Comparison of ENCODE assay signal across 1 cellular context in genomic region chr2:120539937-120540718, GRCh38.
A peak's percentile ranks its signal among the peaks of the same experiment; 100 is the strongest.
TF ChIP-seq lines count a peak whose summit lies in the region.

No MANE protein-coding gene starts in this region.

TF ChIP-seq in HepG2, 621 proteins besides CTCF, POLR2A, EP300 and RAD21 (continued from another document):
- peak; percentile 93 for TF ChIP-seq HNF1B (CRISPR knock-in tag; IDR thresholded peaks at IDR 0.05)
- TF ChIP-seq, protein P1, sequence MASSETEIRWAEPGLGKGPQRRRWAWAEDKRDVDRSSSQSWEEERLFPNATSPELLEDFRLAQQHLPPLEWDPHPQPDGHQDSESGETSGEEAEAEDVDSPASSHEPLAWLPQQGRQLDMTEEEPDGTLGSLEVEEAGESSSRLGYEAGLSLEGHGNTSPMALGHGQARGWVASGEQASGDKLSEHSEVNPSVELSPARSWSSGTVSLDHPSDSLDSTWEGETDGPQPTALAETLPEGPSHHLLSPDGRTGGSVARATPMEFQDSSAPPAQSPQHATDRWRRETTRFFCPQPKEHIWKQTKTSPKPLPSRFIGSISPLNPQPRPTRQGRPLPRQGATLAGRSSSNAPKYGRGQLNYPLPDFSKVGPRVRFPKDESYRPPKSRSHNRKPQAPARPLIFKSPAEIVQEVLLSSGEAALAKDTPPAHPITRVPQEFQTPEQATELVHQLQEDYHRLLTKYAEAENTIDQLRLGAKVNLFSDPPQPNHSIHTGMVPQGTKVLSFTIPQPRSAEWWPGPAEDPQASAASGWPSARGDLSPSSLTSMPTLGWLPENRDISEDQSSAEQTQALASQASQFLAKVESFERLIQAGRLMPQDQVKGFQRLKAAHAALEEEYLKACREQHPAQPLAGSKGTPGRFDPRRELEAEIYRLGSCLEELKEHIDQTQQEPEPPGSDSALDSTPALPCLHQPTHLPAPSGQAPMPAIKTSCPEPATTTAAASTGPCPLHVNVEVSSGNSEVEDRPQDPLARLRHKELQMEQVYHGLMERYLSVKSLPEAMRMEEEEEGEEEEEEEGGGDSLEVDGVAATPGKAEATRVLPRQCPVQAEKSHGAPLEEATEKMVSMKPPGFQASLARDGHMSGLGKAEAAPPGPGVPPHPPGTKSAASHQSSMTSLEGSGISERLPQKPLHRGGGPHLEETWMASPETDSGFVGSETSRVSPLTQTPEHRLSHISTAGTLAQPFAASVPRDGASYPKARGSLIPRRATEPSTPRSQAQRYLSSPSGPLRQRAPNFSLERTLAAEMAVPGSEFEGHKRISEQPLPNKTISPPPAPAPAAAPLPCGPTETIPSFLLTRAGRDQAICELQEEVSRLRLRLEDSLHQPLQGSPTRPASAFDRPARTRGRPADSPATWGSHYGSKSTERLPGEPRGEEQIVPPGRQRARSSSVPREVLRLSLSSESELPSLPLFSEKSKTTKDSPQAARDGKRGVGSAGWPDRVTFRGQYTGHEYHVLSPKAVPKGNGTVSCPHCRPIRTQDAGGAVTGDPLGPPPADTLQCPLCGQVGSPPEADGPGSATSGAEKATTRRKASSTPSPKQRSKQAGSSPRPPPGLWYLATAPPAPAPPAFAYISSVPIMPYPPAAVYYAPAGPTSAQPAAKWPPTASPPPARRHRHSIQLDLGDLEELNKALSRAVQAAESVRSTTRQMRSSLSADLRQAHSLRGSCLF (CRISPR knock-in tag; IDR thresholded peaks at IDR 0.05; ENCODE audit: borderline replicate concordance) = no peak
- peak; percentile 87; the same call in 1 of the 2 replicates for TF ChIP-seq GFI1 (CRISPR knock-in tag; IDR thresholded peaks at IDR 0.05; ENCODE audit: borderline replicate concordance)
- TF ChIP-seq ZNF616 (CRISPR knock-in tag; IDR thresholded peaks at IDR 0.05; ENCODE audit: low read depth) = no peak
- no peak for TF ChIP-seq SNRNP70 (IDR thresholded peaks at IDR 0.05; ENCODE audit: low read depth, low read length)
- TF ChIP-seq SKI (IDR thresholded peaks at IDR 0.05; ENCODE audit: partially characterized antibody) = peak; percentile 82
- peak; percentile 75; the same call in 1 of the 2 replicates for TF ChIP-seq HOXD1 (CRISPR knock-in tag; IDR thresholded peaks at IDR 0.05)
- TF ChIP-seq RNF2 (conservative IDR thresholded peaks at IDR 0.05; ENCODE audit: low read depth) = no peak; the same call in 1 of the 2 replicates
- TF ChIP-seq ZNF33A (CRISPR knock-in tag; IDR thresholded peaks at IDR 0.05; ENCODE audit: borderline replicate concordance) = no peak
- TF ChIP-seq ZNF331 (CRISPR knock-in tag; IDR thresholded peaks at IDR 0.05) = peak; percentile 33; the same call in 1 of the 2 replicates
- TF ChIP-seq JDP2 (CRISPR knock-in tag; IDR thresholded peaks at IDR 0.05; ENCODE audit: borderline replicate concordance) = no peak
- no peak for TF ChIP-seq BRF2 (CRISPR knock-in tag; IDR thresholded peaks at IDR 0.05)
- no peak for TF ChIP-seq ZFAT (CRISPR knock-in tag; conservative IDR thresholded peaks at IDR 0.05)
- no peak; the same call in 1 of the 2 replicates for TF ChIP-seq ELF1 (CRISPR knock-in tag; IDR thresholded peaks at IDR 0.05)
- TF ChIP-seq, protein P2, sequence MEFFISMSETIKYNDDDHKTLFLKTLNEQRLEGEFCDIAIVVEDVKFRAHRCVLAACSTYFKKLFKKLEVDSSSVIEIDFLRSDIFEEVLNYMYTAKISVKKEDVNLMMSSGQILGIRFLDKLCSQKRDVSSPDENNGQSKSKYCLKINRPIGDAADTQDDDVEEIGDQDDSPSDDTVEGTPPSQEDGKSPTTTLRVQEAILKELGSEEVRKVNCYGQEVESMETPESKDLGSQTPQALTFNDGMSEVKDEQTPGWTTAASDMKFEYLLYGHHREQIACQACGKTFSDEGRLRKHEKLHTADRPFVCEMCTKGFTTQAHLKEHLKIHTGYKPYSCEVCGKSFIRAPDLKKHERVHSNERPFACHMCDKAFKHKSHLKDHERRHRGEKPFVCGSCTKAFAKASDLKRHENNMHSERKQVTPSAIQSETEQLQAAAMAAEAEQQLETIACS (CRISPR knock-in tag; IDR thresholded peaks at IDR 0.05) = no peak; the same call in 1 of the 2 replicates
- TF ChIP-seq THAP11 (CRISPR knock-in tag; IDR thresholded peaks at IDR 0.05) = 0 out of 2 replicates have a peak, but pooled peaks have one; percentile 9
- 0 out of 2 replicates have a peak, but pooled peaks have one; percentile 73 for TF ChIP-seq ZSCAN29 (CRISPR knock-in tag; conservative IDR thresholded peaks at IDR 0.05)
- TF ChIP-seq ZNF710 (CRISPR knock-in tag; IDR thresholded peaks at IDR 0.05; ENCODE audit: borderline replicate concordance) = peak; percentile 64; the same call in 1 of the 2 replicates
- peak; percentile 63 for TF ChIP-seq FOXA1 (IDR thresholded peaks at IDR 0.05)
- TF ChIP-seq FOXA1 (CRISPR knock-in tag; IDR thresholded peaks at IDR 0.05) = peak; percentile 95
- peak; percentile 42; the same call in 1 of the 2 replicates for TF ChIP-seq DR1 (CRISPR knock-in tag; IDR thresholded peaks at IDR 0.05)
- 0 out of 2 replicates have a peak, but pooled peaks have one; percentile 26 for TF ChIP-seq ELK4 (CRISPR knock-in tag; IDR thresholded peaks at IDR 0.05; ENCODE audit: borderline replicate concordance)
- TF ChIP-seq HNRNPK (IDR thresholded peaks at IDR 0.05; ENCODE audit: low read depth, low read length, poor library complexity, severe bottlenecking) = no peak
- TF ChIP-seq, protein P3, sequence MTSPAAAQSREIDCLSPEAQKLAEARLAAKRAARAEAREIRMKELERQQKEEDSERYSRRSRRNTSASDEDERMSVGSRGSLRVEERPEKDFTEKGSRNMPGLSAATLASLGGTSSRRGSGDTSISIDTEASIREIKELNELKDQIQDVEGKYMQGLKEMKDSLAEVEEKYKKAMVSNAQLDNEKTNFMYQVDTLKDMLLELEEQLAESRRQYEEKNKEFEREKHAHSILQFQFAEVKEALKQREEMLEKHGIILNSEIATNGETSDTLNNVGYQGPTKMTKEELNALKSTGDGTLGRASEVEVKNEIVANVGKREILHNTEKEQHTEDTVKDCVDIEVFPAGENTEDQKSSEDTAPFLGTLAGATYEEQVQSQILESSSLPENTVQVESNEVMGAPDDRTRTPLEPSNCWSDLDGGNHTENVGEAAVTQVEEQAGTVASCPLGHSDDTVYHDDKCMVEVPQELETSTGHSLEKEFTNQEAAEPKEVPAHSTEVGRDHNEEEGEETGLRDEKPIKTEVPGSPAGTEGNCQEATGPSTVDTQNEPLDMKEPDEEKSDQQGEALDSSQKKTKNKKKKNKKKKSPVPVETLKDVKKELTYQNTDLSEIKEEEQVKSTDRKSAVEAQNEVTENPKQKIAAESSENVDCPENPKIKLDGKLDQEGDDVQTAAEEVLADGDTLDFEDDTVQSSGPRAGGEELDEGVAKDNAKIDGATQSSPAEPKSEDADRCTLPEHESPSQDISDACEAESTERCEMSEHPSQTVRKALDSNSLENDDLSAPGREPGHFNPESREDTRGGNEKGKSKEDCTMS (CRISPR knock-in tag; conservative IDR thresholded peaks at IDR 0.05) = no peak
- TF ChIP-seq, protein P4, sequence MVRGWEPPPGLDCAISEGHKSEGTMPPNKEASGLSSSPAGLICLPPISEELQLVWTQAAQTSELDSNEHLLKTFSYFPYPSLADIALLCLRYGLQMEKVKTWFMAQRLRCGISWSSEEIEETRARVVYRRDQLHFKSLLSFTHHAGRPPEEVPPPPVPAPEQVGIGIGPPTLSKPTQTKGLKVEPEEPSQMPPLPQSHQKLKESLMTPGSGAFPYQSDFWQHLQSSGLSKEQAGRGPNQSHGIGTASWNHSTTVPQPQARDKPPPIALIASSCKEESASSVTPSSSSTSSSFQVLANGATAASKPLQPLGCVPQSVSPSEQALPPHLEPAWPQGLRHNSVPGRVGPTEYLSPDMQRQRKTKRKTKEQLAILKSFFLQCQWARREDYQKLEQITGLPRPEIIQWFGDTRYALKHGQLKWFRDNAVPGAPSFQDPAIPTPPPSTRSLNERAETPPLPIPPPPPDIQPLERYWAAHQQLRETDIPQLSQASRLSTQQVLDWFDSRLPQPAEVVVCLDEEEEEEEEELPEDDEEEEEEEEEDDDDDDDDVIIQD (CRISPR knock-in tag; IDR thresholded peaks at IDR 0.05; ENCODE audit: low read depth) = no peak
- no peak for TF ChIP-seq SOX6 (IDR thresholded peaks at IDR 0.05)
- TF ChIP-seq SOX6 (CRISPR knock-in tag; IDR thresholded peaks at IDR 0.05) = peak; percentile 72
